In the genomic region with DNA sequence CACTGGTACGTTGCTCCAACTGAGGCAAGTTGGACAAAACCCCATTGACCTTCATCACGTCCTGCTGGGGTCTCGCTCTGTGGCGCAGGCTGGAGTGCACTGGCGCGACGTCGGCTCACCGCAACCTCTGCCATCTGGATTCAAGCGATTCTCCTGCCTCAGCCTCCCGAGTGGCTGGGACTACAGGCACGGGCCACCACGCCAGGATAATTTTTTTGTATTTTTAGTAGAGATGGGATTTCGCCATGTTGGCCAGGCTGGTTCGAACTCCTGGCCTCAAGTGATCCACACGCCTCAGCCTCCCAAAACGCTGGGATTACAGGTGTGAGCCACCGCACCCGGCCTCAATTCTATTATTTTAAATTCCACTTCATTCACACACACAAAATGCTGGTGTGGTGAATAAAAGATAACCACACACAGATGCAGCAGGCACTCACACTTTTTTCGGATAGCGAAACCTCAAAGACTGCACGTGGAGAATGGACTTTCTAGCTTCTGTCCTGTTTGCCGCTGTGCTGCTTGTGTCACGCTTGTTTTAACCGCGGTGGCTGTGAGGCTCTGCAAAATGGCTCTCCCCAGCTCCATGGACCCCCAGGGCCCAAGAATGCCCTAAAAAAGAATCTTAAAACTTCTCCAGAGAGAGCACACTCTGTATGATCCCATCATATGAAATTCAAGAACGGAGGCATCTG, we compare ENCODE assay signal across 2 cellular contexts.
TF ChIP-seq lines count a peak whose summit lies in the region.

No MANE protein-coding gene starts in this region.

TF ChIP-seq in liver, 16 proteins besides CTCF, POLR2A, EP300 and RAD21:
- TF ChIP-seq, protein P1, sequence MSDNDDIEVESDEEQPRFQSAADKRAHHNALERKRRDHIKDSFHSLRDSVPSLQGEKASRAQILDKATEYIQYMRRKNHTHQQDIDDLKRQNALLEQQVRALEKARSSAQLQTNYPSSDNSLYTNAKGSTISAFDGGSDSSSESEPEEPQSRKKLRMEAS (IDR thresholded peaks at IDR 0.05), result no peak
- TF ChIP-seq GABPA (IDR thresholded peaks at IDR 0.05 in 1 of 2, conservative IDR thresholded peaks at IDR 0.05 in 1 of 2), result no peak
- no peak for TF ChIP-seq HNF4A (conservative IDR thresholded peaks at IDR 0.05)
- TF ChIP-seq, protein P2, sequence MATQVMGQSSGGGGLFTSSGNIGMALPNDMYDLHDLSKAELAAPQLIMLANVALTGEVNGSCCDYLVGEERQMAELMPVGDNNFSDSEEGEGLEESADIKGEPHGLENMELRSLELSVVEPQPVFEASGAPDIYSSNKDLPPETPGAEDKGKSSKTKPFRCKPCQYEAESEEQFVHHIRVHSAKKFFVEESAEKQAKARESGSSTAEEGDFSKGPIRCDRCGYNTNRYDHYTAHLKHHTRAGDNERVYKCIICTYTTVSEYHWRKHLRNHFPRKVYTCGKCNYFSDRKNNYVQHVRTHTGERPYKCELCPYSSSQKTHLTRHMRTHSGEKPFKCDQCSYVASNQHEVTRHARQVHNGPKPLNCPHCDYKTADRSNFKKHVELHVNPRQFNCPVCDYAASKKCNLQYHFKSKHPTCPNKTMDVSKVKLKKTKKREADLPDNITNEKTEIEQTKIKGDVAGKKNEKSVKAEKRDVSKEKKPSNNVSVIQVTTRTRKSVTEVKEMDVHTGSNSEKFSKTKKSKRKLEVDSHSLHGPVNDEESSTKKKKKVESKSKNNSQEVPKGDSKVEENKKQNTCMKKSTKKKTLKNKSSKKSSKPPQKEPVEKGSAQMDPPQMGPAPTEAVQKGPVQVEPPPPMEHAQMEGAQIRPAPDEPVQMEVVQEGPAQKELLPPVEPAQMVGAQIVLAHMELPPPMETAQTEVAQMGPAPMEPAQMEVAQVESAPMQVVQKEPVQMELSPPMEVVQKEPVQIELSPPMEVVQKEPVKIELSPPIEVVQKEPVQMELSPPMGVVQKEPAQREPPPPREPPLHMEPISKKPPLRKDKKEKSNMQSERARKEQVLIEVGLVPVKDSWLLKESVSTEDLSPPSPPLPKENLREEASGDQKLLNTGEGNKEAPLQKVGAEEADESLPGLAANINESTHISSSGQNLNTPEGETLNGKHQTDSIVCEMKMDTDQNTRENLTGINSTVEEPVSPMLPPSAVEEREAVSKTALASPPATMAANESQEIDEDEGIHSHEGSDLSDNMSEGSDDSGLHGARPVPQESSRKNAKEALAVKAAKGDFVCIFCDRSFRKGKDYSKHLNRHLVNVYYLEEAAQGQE (IDR thresholded peaks at IDR 0.05), result no peak
- TF ChIP-seq RXRA (IDR thresholded peaks at IDR 0.05), result no peak
- TF ChIP-seq FOXA1 (IDR thresholded peaks at IDR 0.05), result no peak
- TF ChIP-seq JUND (IDR thresholded peaks at IDR 0.05), result no peak

TF ChIP-seq in HepG2, 621 proteins besides CTCF, POLR2A, EP300 and RAD21:
- TF ChIP-seq, protein P3, sequence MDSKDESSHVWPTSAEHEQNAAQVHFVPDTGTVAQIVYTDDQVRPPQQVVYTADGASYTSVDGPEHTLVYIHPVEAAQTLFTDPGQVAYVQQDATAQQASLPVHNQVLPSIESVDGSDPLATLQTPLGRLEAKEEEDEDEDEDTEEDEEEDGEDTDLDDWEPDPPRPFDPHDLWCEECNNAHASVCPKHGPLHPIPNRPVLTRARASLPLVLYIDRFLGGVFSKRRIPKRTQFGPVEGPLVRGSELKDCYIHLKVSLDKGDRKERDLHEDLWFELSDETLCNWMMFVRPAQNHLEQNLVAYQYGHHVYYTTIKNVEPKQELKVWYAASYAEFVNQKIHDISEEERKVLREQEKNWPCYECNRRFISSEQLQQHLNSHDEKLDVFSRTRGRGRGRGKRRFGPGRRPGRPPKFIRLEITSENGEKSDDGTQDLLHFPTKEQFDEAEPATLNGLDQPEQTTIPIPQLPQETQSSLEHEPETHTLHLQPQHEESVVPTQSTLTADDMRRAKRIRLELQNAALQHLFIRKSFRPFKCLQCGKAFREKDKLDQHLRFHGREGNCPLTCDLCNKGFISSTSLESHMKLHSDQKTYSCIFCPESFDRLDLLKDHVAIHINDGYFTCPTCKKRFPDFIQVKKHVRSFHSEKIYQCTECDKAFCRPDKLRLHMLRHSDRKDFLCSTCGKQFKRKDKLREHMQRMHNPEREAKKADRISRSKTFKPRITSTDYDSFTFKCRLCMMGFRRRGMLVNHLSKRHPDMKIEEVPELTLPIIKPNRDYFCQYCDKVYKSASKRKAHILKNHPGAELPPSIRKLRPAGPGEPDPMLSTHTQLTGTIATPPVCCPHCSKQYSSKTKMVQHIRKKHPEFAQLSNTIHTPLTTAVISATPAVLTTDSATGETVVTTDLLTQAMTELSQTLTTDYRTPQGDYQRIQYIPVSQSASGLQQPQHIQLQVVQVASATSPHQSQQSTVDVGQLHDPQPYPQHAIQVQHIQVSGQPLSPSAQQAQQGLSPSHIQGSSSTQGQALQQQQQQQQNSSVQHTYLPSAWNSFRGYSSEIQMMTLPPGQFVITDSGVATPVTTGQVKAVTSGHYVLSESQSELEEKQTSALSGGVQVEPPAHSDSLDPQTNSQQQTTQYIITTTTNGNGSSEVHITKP (CRISPR knock-in tag; IDR thresholded peaks at IDR 0.05; ENCODE audit: low read depth), result no peak
- TF ChIP-seq MATR3 (CRISPR knock-in tag; IDR thresholded peaks at IDR 0.05) (no peak), ZNF331 (CRISPR knock-in tag; IDR thresholded peaks at IDR 0.05) (no peak), TARDBP (CRISPR knock-in tag; IDR thresholded peaks at IDR 0.05) (no peak), ZNF124 (CRISPR knock-in tag; IDR thresholded peaks at IDR 0.05) (no peak), EED (CRISPR knock-in tag; IDR thresholded peaks at IDR 0.05) (no peak), KDM2A (CRISPR knock-in tag; IDR thresholded peaks at IDR 0.05; ENCODE audit: borderline replicate concordance, low read depth) (no peak)
TF ChIP-seq in HepG2: peak in this region for 0.
